In genomic region chr12:75239987-75240386, GRCh38 we compare ENCODE assay signal across 20 cellular contexts. TPM values are rescaled to one million over a fixed set of nuclear protein-coding genes. Genes with fewer than 3 reads are reported as not detected.
A peak's percentile ranks its signal among the peaks of the same experiment; 100 is the strongest.
DNase-seq lines count a peak whose midpoint lies in the region; ATAC-seq, FAIRE-seq and TF ChIP-seq lines count a peak whose summit lies in the region.
"Had no signal": no experiment of that assay in that cellular context is flagged by ENCODE, and none has a peak within 500 bp of the region (broad histone marks: within the 10 kb centered on the region; RNA-seq: fewer than 3 reads in every experiment).

No MANE protein-coding gene starts in this region.

- SMC1A ChIA-PET in GM12878 (lab: Charles Lee; ENCODE audit: uncharacterized antibody, unreplicated experiment): no interaction called here

- no peak for TF ChIP-seq EP300 in GM12878 (IDR thresholded peaks at IDR 0.05; ENCODE audit: borderline replicate concordance in 1 of 2, control insufficient read depth in 1 of 2, low read depth in 2 of 2, low read length in 2 of 2)
- no peak for TF ChIP-seq EP300 in stomach (IDR thresholded peaks at IDR 0.05)

- TF ChIP-seq RAD21 in GM12878 (IDR thresholded peaks at IDR 0.05; ENCODE audit: insufficient read depth, low read depth, low read length): no peak

- no peak overlapping the region for H2AFZ ChIP-seq in GM12878 (ENCODE audit: control insufficient read depth, low read depth, low read length)
- H2AFZ ChIP-seq in hepatocyte: no peak overlapping the region

- H3K27me3 ChIP-seq in GM12878 (replicated peaks in 1 of 2; ENCODE audit: control insufficient read depth in 2 of 2, insufficient read depth in 2 of 2, low read length in 1 of 2) (no peaks in the 10 kb centered on the region), hepatocyte (no peaks in the 10 kb centered on the region), stomach (no peaks in the 10 kb centered on the region)
- H3K27me3 ChIP-seq: dorsolateral prefrontal cortex, heart right ventricle had no signal

- BruUV-seq in GM12878 (replicated peaks; lab: Mats Ljungman, UMichigan): no TSS peak

- H3K4me3 ChIP-seq in GM12878 (no peak overlapping the region), hepatocyte (no peak overlapping the region), stomach (no peak overlapping the region)
- H3K4me3 ChIP-seq: dorsolateral prefrontal cortex, heart right ventricle had no signal

- TF ChIP-seq CTCF in GM12878 (IDR thresholded peaks at IDR 0.05 in 2 of 3, conservative IDR thresholded peaks at IDR 0.05 in 1 of 3; ENCODE audit: control insufficient read depth in 2 of 3, extremely low read depth in 1 of 3, insufficient read depth in 1 of 3, low read depth in 3 of 3, low read length in 3 of 3): no peak
- TF ChIP-seq CTCF in hepatocyte (IDR thresholded peaks at IDR 0.05; ENCODE audit: poor library complexity): no peak
- TF ChIP-seq CTCF in stomach (IDR thresholded peaks at IDR 0.05): no peak

- no peak overlapping the region for H3K4me2 ChIP-seq in GM12878 (ENCODE audit: control insufficient read depth, insufficient read depth)
- H3K4me2 ChIP-seq in hepatocyte: no peak overlapping the region

- CTCF ChIA-PET in GM12878 (lab: Yijun Ruan, JAX): no interaction called here

- in situ Hi-C loops in GM12878 (cut with MboI): no loop called here

- DNase-seq in GM12878 (ENCODE audit: low read depth, low spot score) (no peak), cortex of kidney (lab: John Stamatoyannopoulos, UW) (no peak), hepatocyte (ENCODE audit: low spot score) (no peak), stomach (no peak)
- DNase-seq: activated gamma-delta T cell treated with Interleukin-2 at 50 U/mL for 16 hours; DMS79 treated with DMSO at 0.1 percent for 48 hours; dorsolateral prefrontal cortex; heart right ventricle; kidney; NCI-H226; stimulated activated CD4-positive, alpha-beta T cell treated with anti-CD3 and anti-CD28 coated beads, Interleukin-2, amount 100 ng/mL, for 48 hours; trophoblast cell had no signal

- H3K36me3 ChIP-seq in GM12878 (ENCODE audit: control insufficient read depth in 2 of 2, insufficient read depth in 2 of 2, low read length in 1 of 2) (no peaks in the 10 kb centered on the region), hepatocyte (replicated peaks; ENCODE audit: insufficient read depth, low read depth) (no peaks in the 10 kb centered on the region), stomach (no peaks in the 10 kb centered on the region)
- H3K36me3 ChIP-seq: heart right ventricle had no signal

- H3K9me2 ChIP-seq in hepatocyte (replicated peaks; ENCODE audit: insufficient read depth): no peaks in the 10 kb centered on the region

- no peaks in the 10 kb centered on the region for H3K79me2 ChIP-seq in GM12878 (ENCODE audit: control insufficient read depth, insufficient read depth, low read length)
- H3K79me2 ChIP-seq in hepatocyte: no peaks in the 10 kb centered on the region

- RAD21 ChIA-PET in GM12878 (lab: Charles Lee; ENCODE audit: unreplicated experiment): no interaction called here

- POLR2A ChIA-PET in GM12878 (lab: Charles Lee): no interaction called here

- ATAC-seq in GM18909 (IDR thresholded peaks at IDR 0.05; ENCODE audit: poor library complexity, unreplicated experiment) (peak; percentile 87), GM21723 (IDR thresholded peaks at IDR 0.05; ENCODE audit: unreplicated experiment) (peak; percentile 87), HG03135 (IDR thresholded peaks at IDR 0.05; ENCODE audit: unreplicated experiment) (peak; percentile 81), GM12878 (peak; percentile 76)
- ATAC-seq: heart right ventricle, sciatic nerve, SK-N-SH treated with all-trans-retinoic acid at 6 μM for 48 hours had no signal

- H3K9me3 ChIP-seq in GM12878 (replicated peaks; ENCODE audit: control insufficient read depth, insufficient read depth, low read length) (no peaks in the 10 kb centered on the region), hepatocyte (ENCODE audit: low read depth) (no peaks in the 10 kb centered on the region), stomach (peaks cover 0 to 13% (median 0%) of the 10 kb centered on the region in 4 donors)

- TF ChIP-seq POLR2A in GM12878 (IDR thresholded peaks at IDR 0.05; ENCODE audit: low read depth, low read length) (no peak), stomach (IDR thresholded peaks at IDR 0.05) (no peak)

- H3K9ac ChIP-seq in GM12878 (ENCODE audit: control insufficient read depth, insufficient read depth, low read length): no peak overlapping the region

- intact Hi-C loops in GM12878 (cut with micrococcal nuclease; ENCODE audit: unreplicated experiment): no loop called here
- intact Hi-C loops in stomach (cut with DNase I; ENCODE audit: low total_unique reads): no loop called here

- H3K4me1 ChIP-seq in GM12878 (ENCODE audit: control insufficient read depth, insufficient read depth, low read length) (no peaks in the 10 kb centered on the region), hepatocyte (ENCODE audit: insufficient read depth) (no peaks in the 10 kb centered on the region), stomach (no peaks in the 10 kb centered on the region)
- H3K4me1 ChIP-seq: heart right ventricle had no signal

- H4K20me1 ChIP-seq in GM12878 (ENCODE audit: control insufficient read depth, insufficient read depth) (no peaks in the 10 kb centered on the region), hepatocyte (ENCODE audit: insufficient read depth, poor library complexity, severe bottlenecking) (no peaks in the 10 kb centered on the region)

- no peak for FAIRE-seq in GM12878 (lab: Jason Lieb, UNC)
- FAIRE-seq: kidney had no signal

- H3K27ac ChIP-seq in GM12878 (ENCODE audit: control insufficient read depth, insufficient read depth) (no peak overlapping the region), hepatocyte (no peak overlapping the region), stomach (no peak overlapping the region)
- H3K27ac ChIP-seq: C4-2B, dorsolateral prefrontal cortex, heart right ventricle had no signal

TF ChIP-seq in GM12878, 131 proteins besides CTCF, POLR2A, EP300 and RAD21 (continues in another document):
- TF ChIP-seq EZH2 (IDR thresholded peaks at IDR 0.05; ENCODE audit: borderline replicate concordance, control insufficient read depth, low read depth, low read length) (no peak), MEF2B (IDR thresholded peaks at IDR 0.05; ENCODE audit: partially characterized antibody, poor library complexity, severe bottlenecking) (peak; percentile 57), ZNF24 (IDR thresholded peaks at IDR 0.05) (no peak), BACH1 (IDR thresholded peaks at IDR 0.05; ENCODE audit: borderline replicate concordance) (no peak), HDAC2 (IDR thresholded peaks at IDR 0.05) (no peak), NFIC (IDR thresholded peaks at IDR 0.05; ENCODE audit: low read depth, low read length) (peak; percentile 70; the same call in 1 of the 2 replicates), SMAD5 (IDR thresholded peaks at IDR 0.05; ENCODE audit: low read depth) (no peak), RUNX3 (IDR thresholded peaks at IDR 0.05; ENCODE audit: low read length) (peak; percentile 27; the same call in 1 of the 2 replicates)
- TF ChIP-seq, protein P1, sequence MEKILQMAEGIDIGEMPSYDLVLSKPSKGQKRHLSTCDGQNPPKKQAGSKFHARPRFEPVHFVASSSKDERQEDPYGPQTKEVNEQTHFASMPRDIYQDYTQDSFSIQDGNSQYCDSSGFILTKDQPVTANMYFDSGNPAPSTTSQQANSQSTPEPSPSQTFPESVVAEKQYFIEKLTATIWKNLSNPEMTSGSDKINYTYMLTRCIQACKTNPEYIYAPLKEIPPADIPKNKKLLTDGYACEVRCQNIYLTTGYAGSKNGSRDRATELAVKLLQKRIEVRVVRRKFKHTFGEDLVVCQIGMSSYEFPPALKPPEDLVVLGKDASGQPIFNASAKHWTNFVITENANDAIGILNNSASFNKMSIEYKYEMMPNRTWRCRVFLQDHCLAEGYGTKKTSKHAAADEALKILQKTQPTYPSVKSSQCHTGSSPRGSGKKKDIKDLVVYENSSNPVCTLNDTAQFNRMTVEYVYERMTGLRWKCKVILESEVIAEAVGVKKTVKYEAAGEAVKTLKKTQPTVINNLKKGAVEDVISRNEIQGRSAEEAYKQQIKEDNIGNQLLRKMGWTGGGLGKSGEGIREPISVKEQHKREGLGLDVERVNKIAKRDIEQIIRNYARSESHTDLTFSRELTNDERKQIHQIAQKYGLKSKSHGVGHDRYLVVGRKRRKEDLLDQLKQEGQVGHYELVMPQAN (conservative IDR thresholded peaks at IDR 0.05): no peak
- TF ChIP-seq, protein P2, sequence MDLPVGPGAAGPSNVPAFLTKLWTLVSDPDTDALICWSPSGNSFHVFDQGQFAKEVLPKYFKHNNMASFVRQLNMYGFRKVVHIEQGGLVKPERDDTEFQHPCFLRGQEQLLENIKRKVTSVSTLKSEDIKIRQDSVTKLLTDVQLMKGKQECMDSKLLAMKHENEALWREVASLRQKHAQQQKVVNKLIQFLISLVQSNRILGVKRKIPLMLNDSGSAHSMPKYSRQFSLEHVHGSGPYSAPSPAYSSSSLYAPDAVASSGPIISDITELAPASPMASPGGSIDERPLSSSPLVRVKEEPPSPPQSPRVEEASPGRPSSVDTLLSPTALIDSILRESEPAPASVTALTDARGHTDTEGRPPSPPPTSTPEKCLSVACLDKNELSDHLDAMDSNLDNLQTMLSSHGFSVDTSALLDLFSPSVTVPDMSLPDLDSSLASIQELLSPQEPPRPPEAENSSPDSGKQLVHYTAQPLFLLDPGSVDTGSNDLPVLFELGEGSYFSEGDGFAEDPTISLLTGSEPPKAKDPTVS (IDR thresholded peaks at IDR 0.05; ENCODE audit: low read depth, low read length): no peak

RNA-seq across cellular contexts. Expression of gene KCNC2, which starts 30.3 kb away (rescaled TPM):
- not detected in 2 replicates for total RNA-seq in GM12878 (2013; cell fraction: nucleolus; rRNA removed)
- not detected in 2 replicates for total RNA-seq in GM12878 (2014; rRNA removed)
- not detected in 2 replicates for total RNA-seq in GM12878 (2014; rRNA removed; fragmentation: Illumina TruSeq; extraction: Trizol)
- not detected in 2 replicates for total RNA-seq in GM12878 (2021)
- polyA plus RNA-seq in GM12878 (2011; ENCODE audit: low read depth): not detected
- polyA plus RNA-seq in GM12878 (2011; rRNA removed): 2.3 and 4.1 TPM in 2 replicates
- 0.59 and 0.91 TPM in 2 replicates for polyA plus RNA-seq in GM12878 (2011; cell fraction: cytosol; rRNA removed)
- 1.4 and 2.1 TPM in 2 replicates for polyA plus RNA-seq in GM12878 (2011; cell fraction: nucleus; rRNA removed)
- not detected in 2 replicates for polyA plus RNA-seq in GM12878 (2012)
- polyA plus RNA-seq in GM12878 (2014; fragmentation: Illumina TruSeq; extraction: Trizol): not detected in 2 replicates
- under 1 TPM in 1 of 2 experiments, not detected in 1; 0.08 TPM for polyA plus RNA-seq in GM12878 (2014; fragmentation: Nextera tagmentation; extraction: Ambion mirVana)
- polyA plus RNA-seq in GM12878 (2014; rRNA removed): 0.03 TPM in 1 of 2 replicates, not detected in the other
- polyA plus RNA-seq in GM12878 (2016; fragmentation: Nextera tagmentation; extraction: Ambion mirVana): not detected
- 0.98 and 1.4 TPM in 2 replicates for polyA minus RNA-seq in GM12878 (2011; rRNA and poly(A)+ RNA removed)
- polyA minus RNA-seq in GM12878 (2011; cell fraction: cytosol; rRNA and poly(A)+ RNA removed): 0.21 TPM in 1 of 2 replicates, not detected in the other
- polyA minus RNA-seq in GM12878 (2011; cell fraction: nucleus; rRNA and poly(A)+ RNA removed): 0.85 and 0.86 TPM in 2 replicates
- total RNA-seq in hepatocyte: 0.07 TPM in 1 of 2 replicates, not detected in the other
- polyA plus RNA-seq in hepatocyte: not detected in 2 replicates
- total RNA-seq in stomach: under 1 TPM in 1 of 5 donors, not detected in 4; 0.37 TPM
- not detected for polyA plus RNA-seq in stomach
- total RNA-seq: activated CD8-positive, alpha-beta memory T cell treated with anti-CD3 and anti-CD28 coated beads for 36 hours; heart right ventricle; kidney; mesenteric fat pad; sciatic nerve had no signal
- polyA plus RNA-seq: heart right ventricle had no signal
